Comparison of ENCODE assay signal across 15 cellular contexts in genomic region chr4:159272341-159273125, GRCh38.
DNase-seq lines count a peak whose midpoint lies in the region; ATAC-seq and TF ChIP-seq lines count a peak whose summit lies in the region.
"Had no signal": no experiment of that assay in that cellular context is flagged by ENCODE, and none has a peak within 500 bp of the region (broad histone marks: within the 10 kb centered on the region; RNA-seq: fewer than 3 reads in every experiment).

No MANE protein-coding gene starts in this region.

- H3K4me1 ChIP-seq in left ventricle myocardium inferior (peaks cover 88% of the 10 kb centered on the region), mesenchymal stem cell (ENCODE audit: control insufficient read depth, insufficient read depth, low read depth, low read length) (peaks cover 3% of the 10 kb centered on the region)
- H3K4me1 ChIP-seq: breast epithelium had no signal

- H3K23ac ChIP-seq in mesenchymal stem cell (ENCODE audit: low read length in 2 of 2), result no peak overlapping the region

- peak overlapping the region; percentile 58 for H3K27ac ChIP-seq in left ventricle myocardium inferior (replicated peaks)
- H3K27ac ChIP-seq in mesenchymal stem cell (ENCODE audit: low read length, poor library complexity, severe bottlenecking), result no peak overlapping the region
- H3K27ac ChIP-seq: breast epithelium, ovary had no signal

- no peak overlapping the region for H2BK5ac ChIP-seq in mesenchymal stem cell (ENCODE audit: low read depth, low read length, poor library complexity, severe bottlenecking)

- no peak overlapping the region for H3K4ac ChIP-seq in mesenchymal stem cell (ENCODE audit: low read depth in 1 of 2, low read length in 2 of 2)

- DNase-seq in left ventricle myocardium inferior (no peak), Right ventricle myocardium superior (no peak), cerebellar cortex (ENCODE audit: low spot score) (peak; percentile 33), mesenchymal stem cell (peak; percentile 32), NOMO-1 (lab: John Stamatoyannopoulos, UW; ENCODE audit: unreplicated experiment in 2 of 2) (no peak), Ammon's horn (ENCODE audit: low spot score) (no peak)
- DNase-seq: activated naive CD4-positive, alpha-beta T cell treated with Interleukin-2 at 50 U/mL for 16 hours; mesendoderm; NCI-H187 treated with DMSO at 0.1 percent for 48 hours; NCI-H774 had no signal

- H3K4me3 ChIP-seq in left ventricle myocardium inferior (no peak overlapping the region), mesenchymal stem cell (ENCODE audit: insufficient read depth in 1 of 2, low read depth in 1 of 2, low read length in 2 of 2) (no peak overlapping the region)
- H3K4me3 ChIP-seq: breast epithelium, ovary, thyroid gland had no signal

- H3K36me3 ChIP-seq in left ventricle myocardium inferior, result no peaks in the 10 kb centered on the region
- H3K36me3 ChIP-seq in mesenchymal stem cell (ENCODE audit: control insufficient read depth in 1 of 2, insufficient read depth in 2 of 2, low read depth in 1 of 2, low read length in 2 of 2), result peaks cover 0 to 2% of the 10 kb centered on the region in 2 experiments
- H3K36me3 ChIP-seq: breast epithelium, ovary, thyroid gland had no signal

- no peak overlapping the region for H2BK15ac ChIP-seq in mesenchymal stem cell (ENCODE audit: low read depth, poor library complexity, severe bottlenecking)

- H3K9me3 ChIP-seq in left ventricle myocardium inferior (replicated peaks), result no peaks in the 10 kb centered on the region
- H3K9me3 ChIP-seq in mesenchymal stem cell (ENCODE audit: control insufficient read depth, low read length), result no peaks in the 10 kb centered on the region
- H3K9me3 ChIP-seq: breast epithelium, ovary, thyroid gland had no signal

- peaks cover 3% of the 10 kb centered on the region for H3K79me1 ChIP-seq in mesenchymal stem cell (replicated peaks; ENCODE audit: low read length, poor library complexity, severe bottlenecking)

- H3K9ac ChIP-seq in mesenchymal stem cell (ENCODE audit: low read length), result no peak overlapping the region

- no peak overlapping the region for H4K91ac ChIP-seq in mesenchymal stem cell (ENCODE audit: low read length)

- no peak overlapping the region for H2BK12ac ChIP-seq in mesenchymal stem cell (ENCODE audit: low read length in 2 of 2)

- no peak for TF ChIP-seq CTCF in left ventricle myocardium inferior (IDR thresholded peaks at IDR 0.05; ENCODE audit: borderline replicate concordance)

- no peak overlapping the region for H3K18ac ChIP-seq in mesenchymal stem cell (ENCODE audit: low read depth in 1 of 2, low read length in 2 of 2)

- no peak overlapping the region for H3K4me2 ChIP-seq in mesenchymal stem cell (ENCODE audit: low read length, poor library complexity, severe bottlenecking)

- H2AK5ac ChIP-seq in mesenchymal stem cell (ENCODE audit: low read length, severe bottlenecking), result no peak overlapping the region

- H2BK120ac ChIP-seq in mesenchymal stem cell (ENCODE audit: low read depth, low read length), result no peak overlapping the region

- no peak overlapping the region for H2AFZ ChIP-seq in mesenchymal stem cell (ENCODE audit: low read depth, low read length)

- no peak overlapping the region for H3K14ac ChIP-seq in mesenchymal stem cell (ENCODE audit: low read length in 2 of 2)

- intact Hi-C loops in left ventricle myocardium inferior (cut with micrococcal nuclease) (no loop called here), Right ventricle myocardium superior (cut with DNase I) (no loop called here)

- ATAC-seq in Right ventricle myocardium superior (ENCODE audit: poor library complexity) (no peak), HG03439 (IDR thresholded peaks at IDR 0.05; ENCODE audit: unreplicated experiment) (no peak), HG03135 (IDR thresholded peaks at IDR 0.05; ENCODE audit: unreplicated experiment) (no peak)

- H3K27me3 ChIP-seq in left ventricle myocardium inferior (ENCODE audit: low read depth), result no peaks in the 10 kb centered on the region
- H3K27me3 ChIP-seq in mesenchymal stem cell (ENCODE audit: control insufficient read depth in 1 of 2, insufficient read depth in 1 of 2, low read length in 2 of 2), result no peaks in the 10 kb centered on the region
- H3K27me3 ChIP-seq: breast epithelium, ovary, thyroid gland had no signal

- no peak overlapping the region for H4K8ac ChIP-seq in mesenchymal stem cell (ENCODE audit: low read length)

Comparison
In these comparisons a context has a peak if more than half of its experiments do, and no peak if none do; other contexts are left out.
1. DNase-seq: peak in cerebellar cortex (single experiment) and mesenchymal stem cell (single experiment); none in left ventricle myocardium inferior (single experiment), Right ventricle myocardium superior (single experiment), NOMO-1 (0 of 2) and Ammon's horn (single experiment).